ENCODE assay signal across 23 cellular contexts in genomic region chr17:12588531-12588930, GRCh38.
"Had no signal": no experiment of that assay in that cellular context is flagged by ENCODE, and none has a peak within 500 bp of the region (broad histone marks: within the 10 kb centered on the region; RNA-seq: fewer than 3 reads in every experiment).

No MANE protein-coding gene starts in this region.

- H3K4me3 ChIP-seq: colonic mucosa, coronary artery, dorsolateral prefrontal cortex, esophagus muscularis mucosa, esophagus squamous epithelium, gastrocnemius medialis, gastroesophageal sphincter, heart left ventricle, heart right ventricle had no signal

- H3K4me1 ChIP-seq: colonic mucosa, esophagus muscularis mucosa, esophagus squamous epithelium, gastrocnemius medialis, gastroesophageal sphincter had no signal

- H3K9me3 ChIP-seq: colonic mucosa, esophagus muscularis mucosa, esophagus squamous epithelium, gastrocnemius medialis, gastroesophageal sphincter had no signal

- H3K27ac ChIP-seq: colonic mucosa, coronary artery, dorsolateral prefrontal cortex, epithelial cell of prostate, esophagus muscularis mucosa, esophagus squamous epithelium, foreskin keratinocyte, gastrocnemius medialis, gastroesophageal sphincter, heart left ventricle, heart right ventricle had no signal

- H3K36me3 ChIP-seq: colonic mucosa, esophagus muscularis mucosa, esophagus squamous epithelium, gastrocnemius medialis, gastroesophageal sphincter, heart left ventricle, heart right ventricle had no signal

- DNase-seq: colonic mucosa; cortex of kidney; dermis blood vessel endothelial cell; dorsolateral prefrontal cortex; effector CD4-positive, alpha-beta T cell; effector CD8-positive, alpha-beta T cell; effector memory CD4-positive, alpha-beta T cell; effector memory CD8-positive, alpha-beta T cell; endodermal cell; erythroblast; esophagus squamous epithelium; foreskin fibroblast; foreskin keratinocyte; foreskin melanocyte; gastrocnemius medialis; glutamatergic neuron; head of caudate nucleus; heart left ventricle; heart right ventricle had no signal
